8 cellular contexts compared by ENCODE assay signal in the genomic region with DNA sequence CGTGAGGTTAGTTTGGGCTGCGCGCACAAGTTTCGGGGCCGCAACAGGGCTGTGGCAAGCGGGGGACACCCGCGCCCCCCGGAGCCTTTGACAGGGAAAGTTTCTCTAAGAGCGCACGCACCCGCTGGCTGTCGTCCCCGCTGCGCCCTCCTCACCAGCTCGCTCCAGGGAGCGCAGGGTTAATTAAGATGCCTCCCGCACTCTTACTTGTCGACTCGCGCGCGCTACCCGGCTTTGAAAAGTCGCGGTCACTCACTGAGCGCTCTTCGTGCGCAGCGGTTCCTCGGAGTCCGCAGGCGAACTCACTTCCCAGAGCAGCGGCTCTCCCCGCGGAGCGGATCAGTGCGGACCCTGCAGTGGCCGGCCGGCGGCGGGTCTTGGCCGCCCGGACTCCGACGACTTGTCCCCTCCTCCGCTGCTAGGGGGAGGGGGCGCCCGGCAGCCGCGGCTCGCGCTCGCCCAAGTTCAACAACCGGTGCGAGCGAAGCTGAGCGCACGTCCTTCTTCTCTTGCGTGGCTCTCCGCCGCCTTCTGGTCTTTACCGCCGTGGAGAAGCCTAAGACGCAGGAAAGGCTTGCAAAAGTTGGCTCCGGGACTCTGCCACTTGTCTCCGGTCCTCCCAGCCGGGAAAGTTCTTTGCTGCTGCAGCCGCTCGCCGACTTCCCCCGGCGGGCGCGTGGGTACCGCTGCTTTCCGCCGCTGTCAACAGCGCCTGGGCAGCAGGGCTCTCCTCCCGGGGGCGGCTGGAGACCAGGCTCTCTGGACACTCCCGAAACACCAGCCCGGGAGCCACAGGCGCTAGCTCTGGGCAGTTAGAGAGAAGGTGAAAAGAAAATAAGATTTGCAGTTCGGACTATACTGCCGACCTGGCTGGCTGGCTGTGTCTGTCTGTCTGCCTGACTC. TPM values are rescaled to one million over a fixed set of nuclear protein-coding genes. Genes with fewer than 3 reads are reported as not detected.
A peak's percentile ranks its signal among the peaks of the same experiment; 100 is the strongest.
DNase-seq lines count a peak whose midpoint lies in the region; ATAC-seq and TF ChIP-seq lines count a peak whose summit lies in the region.

No MANE protein-coding gene starts in this region.

- H3K9me3 ChIP-seq in neuron (ENCODE audit: low read length) (no peaks in the 10 kb centered on the region), testis (no peaks in the 10 kb centered on the region)

- H3K27ac ChIP-seq in foreskin keratinocyte (peak overlapping the region; percentile 88), testis (peak overlapping the region; percentile 99)

- ATAC-seq in HG02571 (IDR thresholded peaks at IDR 0.05; ENCODE audit: unreplicated experiment) (peak; percentile 11), foreskin keratinocyte (no peak)

- H3K4me1 ChIP-seq in foreskin keratinocyte (peaks cover 17% of the 10 kb centered on the region), neuron (ENCODE audit: insufficient read depth, low read length) (peaks cover 20% of the 10 kb centered on the region), testis (peaks cover 14% of the 10 kb centered on the region)

- no peak for TF ChIP-seq POLR2A in testis (IDR thresholded peaks at IDR 0.05)

- no peak overlapping the region for H2AFZ ChIP-seq in neuron (ENCODE audit: low read depth, low read length)

- WGBS in testis, 2 donors = 0% methylated on average over 34 to 81 of the region's 86 CpGs

- peaks cover 7% of the 10 kb centered on the region for H3K36me3 ChIP-seq in neuron (ENCODE audit: insufficient read depth, low read length)
- H3K36me3 ChIP-seq in testis (ENCODE audit: low read depth, missing control alignments) = no peaks in the 10 kb centered on the region

- DNase-seq in NCI-H1092 treated with DMSO at 0.1 percent for 48 hours (lab: John Stamatoyannopoulos, UW) = peak; percentile 56
- no peak for DNase-seq in NCI-H1092 (lab: John Stamatoyannopoulos, UW)
- DNase-seq in NCI-H510A treated with DMSO at 0.1 percent for 48 hours (lab: John Stamatoyannopoulos, UW) = peak; percentile 89
- DNase-seq in activated T-helper 1 cell treated with Interleukin-2 at 50 U/mL for 16 hours (ENCODE audit: low read depth) = peak; percentile 23
- peak in 1 of 2 donors; percentile 43 for DNase-seq in foreskin keratinocyte
- peak; percentile 51 for DNase-seq in testis

- peak overlapping the region; percentile 98 for H3K4me3 ChIP-seq in neuron (ENCODE audit: low read length)
- peak overlapping the region; percentile 74 to 86 for H3K4me3 ChIP-seq in testis

- intact Hi-C loops in testis (cut with DNase I; ENCODE audit: low total_unique reads) = loop anchor here (10.0 kb wide), 3 partner anchors 121 to 921 kb away; partner anchors contain the start of gene FGGY

- no peak for TF ChIP-seq CTCF in foreskin keratinocyte (conservative IDR thresholded peaks at IDR 0.05)
- peak in 1 of 3 experiments; percentile 5 for TF ChIP-seq CTCF in testis (IDR thresholded peaks at IDR 0.05)

- H3K27me3 ChIP-seq in foreskin keratinocyte (no peaks in the 10 kb centered on the region), neuron (ENCODE audit: insufficient read depth, low read length) (no peaks in the 10 kb centered on the region), testis (no peaks in the 10 kb centered on the region)

RNA-seq across cellular contexts. Expression of gene JUN, which starts 0.5 kb away (rescaled TPM):
- 54.8 and 56.1 TPM in 2 replicates for total RNA-seq in foreskin keratinocyte
- polyA plus RNA-seq in foreskin keratinocyte = 39.9 and 43.7 TPM in 2 replicates
- 10 to 100 TPM; 60.6 to 67.8 TPM for total RNA-seq in testis
- polyA plus RNA-seq in testis (ENCODE audit: insufficient read depth, low read depth, low replicate concordance) = 40.9 TPM
